ENCODE assay signal across 2 cellular contexts in the genomic region with DNA sequence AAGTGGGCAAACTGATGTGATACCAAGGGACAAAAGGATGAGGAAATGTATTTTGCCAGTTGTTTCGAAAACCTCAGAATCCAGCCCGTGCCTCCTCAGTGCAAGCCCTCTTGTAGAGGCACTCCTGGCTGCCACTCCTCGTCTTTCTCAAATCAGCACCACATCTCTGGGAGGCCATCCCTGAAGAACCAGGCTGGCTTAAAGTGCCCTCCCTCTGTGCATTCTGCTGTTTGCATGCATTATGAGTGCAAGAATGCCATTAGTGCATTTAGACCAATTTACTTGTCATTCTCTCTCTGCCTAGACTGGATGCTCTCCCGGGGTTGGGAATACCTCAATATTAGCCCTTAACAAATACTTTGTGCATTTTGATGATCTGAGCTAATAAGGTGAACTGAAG.
TF ChIP-seq lines count a peak whose summit lies in the region.

No MANE protein-coding gene starts in this region.

TF ChIP-seq in SK-N-SH treated with all-trans-retinoic acid at 6 μM for 48 hours, 23 proteins besides CTCF, POLR2A, EP300 and RAD21:
- TF ChIP-seq TCF4 (CRISPR knock-in tag; IDR thresholded peaks at IDR 0.05; ENCODE audit: borderline replicate concordance) (no peak), ZFP30 (CRISPR knock-in tag; IDR thresholded peaks at IDR 0.05) (no peak), GLIS3 (CRISPR knock-in tag; IDR thresholded peaks at IDR 0.05) (no peak), CSDC2 (CRISPR knock-in tag; IDR thresholded peaks at IDR 0.05) (no peak), ZC3H10 (CRISPR knock-in tag; IDR thresholded peaks at IDR 0.05) (no peak), RARB (CRISPR knock-in tag; IDR thresholded peaks at IDR 0.05) (no peak), SNAI2 (CRISPR knock-in tag; IDR thresholded peaks at IDR 0.05) (no peak), ZNF70 (CRISPR knock-in tag; IDR thresholded peaks at IDR 0.05) (no peak), BACH2 (CRISPR knock-in tag; IDR thresholded peaks at IDR 0.05; ENCODE audit: borderline replicate concordance) (no peak), ZFP3 (CRISPR knock-in tag; IDR thresholded peaks at IDR 0.05) (no peak), TOX (CRISPR knock-in tag; IDR thresholded peaks at IDR 0.05; ENCODE audit: borderline replicate concordance) (no peak), ISL1 (CRISPR knock-in tag; IDR thresholded peaks at IDR 0.05) (no peak), ARNTL (CRISPR knock-in tag; IDR thresholded peaks at IDR 0.05; ENCODE audit: borderline replicate concordance, low read depth) (no peak), OSR1 (CRISPR knock-in tag; IDR thresholded peaks at IDR 0.05) (no peak)
- TF ChIP-seq, protein P1, sequence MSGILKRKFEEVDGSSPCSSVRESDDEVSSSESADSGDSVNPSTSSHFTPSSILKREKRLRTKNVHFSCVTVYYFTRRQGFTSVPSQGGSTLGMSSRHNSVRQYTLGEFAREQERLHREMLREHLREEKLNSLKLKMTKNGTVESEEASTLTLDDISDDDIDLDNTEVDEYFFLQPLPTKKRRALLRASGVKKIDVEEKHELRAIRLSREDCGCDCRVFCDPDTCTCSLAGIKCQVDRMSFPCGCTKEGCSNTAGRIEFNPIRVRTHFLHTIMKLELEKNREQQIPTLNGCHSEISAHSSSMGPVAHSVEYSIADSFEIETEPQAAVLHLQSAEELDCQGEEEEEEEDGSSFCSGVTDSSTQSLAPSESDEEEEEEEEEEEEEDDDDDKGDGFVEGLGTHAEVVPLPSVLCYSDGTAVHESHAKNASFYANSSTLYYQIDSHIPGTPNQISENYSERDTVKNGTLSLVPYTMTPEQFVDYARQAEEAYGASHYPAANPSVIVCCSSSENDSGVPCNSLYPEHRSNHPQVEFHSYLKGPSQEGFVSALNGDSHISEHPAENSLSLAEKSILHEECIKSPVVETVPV (CRISPR knock-in tag; IDR thresholded peaks at IDR 0.05) = no peak
- TF ChIP-seq, protein P2, sequence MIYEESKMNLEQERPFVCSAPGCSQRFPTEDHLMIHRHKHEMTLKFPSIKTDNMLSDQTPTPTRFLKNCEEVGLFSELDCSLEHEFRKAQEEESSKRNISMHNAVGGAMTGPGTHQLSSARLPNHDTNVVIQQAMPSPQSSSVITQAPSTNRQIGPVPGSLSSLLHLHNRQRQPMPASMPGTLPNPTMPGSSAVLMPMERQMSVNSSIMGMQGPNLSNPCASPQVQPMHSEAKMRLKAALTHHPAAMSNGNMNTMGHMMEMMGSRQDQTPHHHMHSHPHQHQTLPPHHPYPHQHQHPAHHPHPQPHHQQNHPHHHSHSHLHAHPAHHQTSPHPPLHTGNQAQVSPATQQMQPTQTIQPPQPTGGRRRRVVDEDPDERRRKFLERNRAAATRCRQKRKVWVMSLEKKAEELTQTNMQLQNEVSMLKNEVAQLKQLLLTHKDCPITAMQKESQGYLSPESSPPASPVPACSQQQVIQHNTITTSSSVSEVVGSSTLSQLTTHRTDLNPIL (CRISPR knock-in tag; IDR thresholded peaks at IDR 0.05; ENCODE audit: low read depth) = no peak
TF ChIP-seq in SK-N-SH treated with all-trans-retinoic acid at 6 μM for 48 hours: peak in this region for 0.

TF ChIP-seq in SK-N-SH, 30 proteins besides CTCF, POLR2A, EP300 and RAD21:
- TF ChIP-seq, protein P3, sequence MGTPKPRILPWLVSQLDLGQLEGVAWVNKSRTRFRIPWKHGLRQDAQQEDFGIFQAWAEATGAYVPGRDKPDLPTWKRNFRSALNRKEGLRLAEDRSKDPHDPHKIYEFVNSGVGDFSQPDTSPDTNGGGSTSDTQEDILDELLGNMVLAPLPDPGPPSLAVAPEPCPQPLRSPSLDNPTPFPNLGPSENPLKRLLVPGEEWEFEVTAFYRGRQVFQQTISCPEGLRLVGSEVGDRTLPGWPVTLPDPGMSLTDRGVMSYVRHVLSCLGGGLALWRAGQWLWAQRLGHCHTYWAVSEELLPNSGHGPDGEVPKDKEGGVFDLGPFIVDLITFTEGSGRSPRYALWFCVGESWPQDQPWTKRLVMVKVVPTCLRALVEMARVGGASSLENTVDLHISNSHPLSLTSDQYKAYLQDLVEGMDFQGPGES (IDR thresholded peaks at IDR 0.05; ENCODE audit: low read depth, low read length) = no peak
- TF ChIP-seq FOXM1 (IDR thresholded peaks at IDR 0.05; ENCODE audit: low read depth) = no peak
- TF ChIP-seq YY1 (IDR thresholded peaks at IDR 0.05; ENCODE audit: low read depth) = no peak
- TF ChIP-seq NRF1 (IDR thresholded peaks at IDR 0.05; ENCODE audit: low read depth, low read length) = no peak
- TF ChIP-seq, protein P4, sequence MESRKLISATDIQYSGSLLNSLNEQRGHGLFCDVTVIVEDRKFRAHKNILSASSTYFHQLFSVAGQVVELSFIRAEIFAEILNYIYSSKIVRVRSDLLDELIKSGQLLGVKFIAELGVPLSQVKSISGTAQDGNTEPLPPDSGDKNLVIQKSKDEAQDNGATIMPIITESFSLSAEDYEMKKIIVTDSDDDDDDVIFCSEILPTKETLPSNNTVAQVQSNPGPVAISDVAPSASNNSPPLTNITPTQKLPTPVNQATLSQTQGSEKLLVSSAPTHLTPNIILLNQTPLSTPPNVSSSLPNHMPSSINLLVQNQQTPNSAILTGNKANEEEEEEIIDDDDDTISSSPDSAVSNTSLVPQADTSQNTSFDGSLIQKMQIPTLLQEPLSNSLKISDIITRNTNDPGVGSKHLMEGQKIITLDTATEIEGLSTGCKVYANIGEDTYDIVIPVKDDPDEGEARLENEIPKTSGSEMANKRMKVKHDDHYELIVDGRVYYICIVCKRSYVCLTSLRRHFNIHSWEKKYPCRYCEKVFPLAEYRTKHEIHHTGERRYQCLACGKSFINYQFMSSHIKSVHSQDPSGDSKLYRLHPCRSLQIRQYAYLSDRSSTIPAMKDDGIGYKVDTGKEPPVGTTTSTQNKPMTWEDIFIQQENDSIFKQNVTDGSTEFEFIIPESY (IDR thresholded peaks at IDR 0.05; ENCODE audit: borderline replicate concordance, low read depth) = no peak
- TF ChIP-seq, protein P5, sequence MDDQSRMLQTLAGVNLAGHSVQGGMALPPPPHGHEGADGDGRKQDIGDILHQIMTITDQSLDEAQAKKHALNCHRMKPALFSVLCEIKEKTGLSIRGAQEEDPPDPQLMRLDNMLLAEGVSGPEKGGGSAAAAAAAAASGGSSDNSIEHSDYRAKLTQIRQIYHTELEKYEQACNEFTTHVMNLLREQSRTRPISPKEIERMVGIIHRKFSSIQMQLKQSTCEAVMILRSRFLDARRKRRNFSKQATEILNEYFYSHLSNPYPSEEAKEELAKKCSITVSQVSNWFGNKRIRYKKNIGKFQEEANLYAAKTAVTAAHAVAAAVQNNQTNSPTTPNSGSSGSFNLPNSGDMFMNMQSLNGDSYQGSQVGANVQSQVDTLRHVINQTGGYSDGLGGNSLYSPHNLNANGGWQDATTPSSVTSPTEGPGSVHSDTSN (IDR thresholded peaks at IDR 0.05) = no peak
